In genomic region chr12:130818381-130819247, GRCh38 we compare ENCODE assay signal across 8 cellular contexts. TPM values are rescaled to one million over a fixed set of nuclear protein-coding genes. Genes with fewer than 3 reads are reported as not detected.
DNase-seq lines count a peak whose midpoint lies in the region; ATAC-seq lines count a peak whose summit lies in the region.

No MANE protein-coding gene starts in this region.

- no peaks in the 10 kb centered on the region for H3K9me3 ChIP-seq in CD4-positive, CD25-positive, alpha-beta regulatory T cell (ENCODE audit: control insufficient read depth in 2 of 2, low read length in 2 of 2)

- peaks cover 22% of the 10 kb centered on the region for H3K36me3 Mint-ChIP-seq in CD4-positive, CD25-positive, alpha-beta regulatory T cell
- H3K36me3 Mint-ChIP-seq in T-helper 1 cell treated with Interleukin-12 subunit alpha and Interleukin-12 subunit beta and Interleukin-4 antibody, amounts not matched to agents 30 μg/mL and 1 μg/mL, for 36 hours (ENCODE audit: low read depth), result peaks cover 9% of the 10 kb centered on the region

- H3K4me3 Mint-ChIP-seq in CD4-positive, CD25-positive, alpha-beta regulatory T cell, result peak overlapping the region; percentile 81 to 96 (median 92)
- H3K4me3 Mint-ChIP-seq in T-helper 1 cell treated with Interleukin-12 subunit alpha and Interleukin-12 subunit beta and Interleukin-4 antibody, amounts not matched to agents 30 μg/mL and 1 μg/mL, for 36 hours, result peak overlapping the region; percentile 80

- no peak overlapping the region for H3K27ac ChIP-seq in CD4-positive, CD25-positive, alpha-beta regulatory T cell (ENCODE audit: insufficient read depth, low read length, poor library complexity, severe bottlenecking)

- peaks cover 29% of the 10 kb centered on the region for H3K36me3 ChIP-seq in CD4-positive, CD25-positive, alpha-beta regulatory T cell (ENCODE audit: control insufficient read depth, insufficient read depth, low read length)

- H3K4me1 Mint-ChIP-seq in CD4-positive, CD25-positive, alpha-beta regulatory T cell, result peaks cover 4 to 24% (median 14%) of the 10 kb centered on the region in 4 donors
- H3K4me1 Mint-ChIP-seq in T-helper 1 cell treated with Interleukin-12 subunit alpha and Interleukin-12 subunit beta and Interleukin-4 antibody, amounts not matched to agents 30 μg/mL and 1 μg/mL, for 36 hours (ENCODE audit: low read depth), result peaks cover 7% of the 10 kb centered on the region

- in situ Hi-C loops in KBM-7 (cut with MboI; ENCODE audit: low pct_unique_long_range_greater_than_20kb, low sequenced_read_pairs), result no loop called here

- peaks cover 7% of the 10 kb centered on the region for H3K4me1 ChIP-seq in CD4-positive, CD25-positive, alpha-beta regulatory T cell (ENCODE audit: control insufficient read depth, insufficient read depth, low read length, poor library complexity, severe bottlenecking)

- peak; percentile 63 to 68 (median 66) for DNase-seq in CD4-positive, CD25-positive, alpha-beta regulatory T cell
- DNase-seq in astrocyte of the hippocampus (ENCODE audit: low read depth, low spot score), result peak; percentile 76
- peak; percentile 98 for DNase-seq in iPS-NIHi11 (ENCODE audit: low spot score)
- peak; percentile 79 for DNase-seq in stimulated activated CD4-positive, alpha-beta T cell treated with anti-CD3 and anti-CD28 coated beads, Interleukin-12 subunit alpha, Interleukin-12 subunit beta, amount 100 ng/mL, for 4 hours
- no peak for DNase-seq in KBM-7

- no peaks in the 10 kb centered on the region for H3K27me3 Mint-ChIP-seq in CD4-positive, CD25-positive, alpha-beta regulatory T cell
- no peaks in the 10 kb centered on the region for H3K27me3 Mint-ChIP-seq in T-helper 1 cell treated with Interleukin-12 subunit alpha and Interleukin-12 subunit beta and Interleukin-4 antibody, amounts not matched to agents 30 μg/mL and 1 μg/mL, for 36 hours (ENCODE audit: low read depth)

- peak overlapping the region; percentile 79 for H3K4me3 ChIP-seq in CD4-positive, CD25-positive, alpha-beta regulatory T cell (ENCODE audit: low read depth, low read length)

- H3K27ac Mint-ChIP-seq in CD4-positive, CD25-positive, alpha-beta regulatory T cell, result peak overlapping the region; percentile 31 to 84 (median 78)
- peak overlapping the region; percentile 17 for H3K27ac Mint-ChIP-seq in T-helper 1 cell treated with Interleukin-12 subunit alpha and Interleukin-12 subunit beta and Interleukin-4 antibody, amounts not matched to agents 30 μg/mL and 1 μg/mL, for 36 hours

- no peaks in the 10 kb centered on the region for H3K9me3 Mint-ChIP-seq in CD4-positive, CD25-positive, alpha-beta regulatory T cell
- no peaks in the 10 kb centered on the region for H3K9me3 Mint-ChIP-seq in T-helper 1 cell treated with Interleukin-12 subunit alpha and Interleukin-12 subunit beta and Interleukin-4 antibody, amounts not matched to agents 30 μg/mL and 1 μg/mL, for 36 hours

- peak; percentile 93 to 94 for ATAC-seq in CD4-positive, CD25-positive, alpha-beta regulatory T cell (ENCODE audit: low read depth in 2 of 2)
- ATAC-seq in GM19438 (IDR thresholded peaks at IDR 0.05; ENCODE audit: low read depth, unreplicated experiment) (peak; percentile 86), HG03558 (IDR thresholded peaks at IDR 0.05; ENCODE audit: extremely low read depth, unreplicated experiment) (peak; percentile 52)

- no peaks in the 10 kb centered on the region for H3K27me3 ChIP-seq in CD4-positive, CD25-positive, alpha-beta regulatory T cell (ENCODE audit: control insufficient read depth, insufficient read depth, low read length)

RNA-seq across cellular contexts. Expression of gene STX2, which starts 20.4 kb away (rescaled TPM):
- total RNA-seq in CD4-positive, CD25-positive, alpha-beta regulatory T cell, result 29.5 TPM
- 10 to 100 TPM; 10.7 to 11.8 (median 11.4) TPM for polyA plus RNA-seq in CD4-positive, CD25-positive, alpha-beta regulatory T cell

RNA-seq across cellular contexts. Expression of gene RAN, which starts 53.3 kb away (rescaled TPM):
- total RNA-seq in CD4-positive, CD25-positive, alpha-beta regulatory T cell, result 298 TPM
- 100 to 1,000 TPM; 682 to 837 (median 733) TPM for polyA plus RNA-seq in CD4-positive, CD25-positive, alpha-beta regulatory T cell
